15 cellular contexts compared by ENCODE assay signal in genomic region chr1:180227843-180228647, GRCh38. TPM values are rescaled to one million over a fixed set of nuclear protein-coding genes. Genes with fewer than 3 reads are reported as not detected.
A peak's percentile ranks its signal among the peaks of the same experiment; 100 is the strongest.
DNase-seq lines count a peak whose midpoint lies in the region; ATAC-seq and TF ChIP-seq lines count a peak whose summit lies in the region.
"Had no signal": no experiment of that assay in that cellular context is flagged by ENCODE, and none has a peak within 500 bp of the region (broad histone marks: within the 10 kb centered on the region; RNA-seq: fewer than 3 reads in every experiment).

No MANE protein-coding gene starts in this region.

- H3K27me3 ChIP-seq in PC-3 (ENCODE audit: low read length) (peaks cover 45% of the 10 kb centered on the region), endocrine pancreas (ENCODE audit: control insufficient read depth, insufficient read depth, low read length) (peaks cover 16% of the 10 kb centered on the region)

- no peak overlapping the region for H3K27ac Mint-ChIP-seq in activated naive CD4-positive, alpha-beta T cell treated with anti-CD3 and anti-CD28 coated beads for 36 hours
- H3K27ac Mint-ChIP-seq in stimulated activated naive B cell treated with anti-CD40 and anti-IgM and Interleukin-4, amounts not matched to agents 10 μg/mL and 1 μg/mL and 100 μg/mL, for 72 hours: peak overlapping the region; percentile 82

- H3K36me3 ChIP-seq in PC-3 (ENCODE audit: low read depth, low read length) (no peaks in the 10 kb centered on the region), endocrine pancreas (ENCODE audit: control insufficient read depth, insufficient read depth, low read length) (no peaks in the 10 kb centered on the region)

- H3K9ac ChIP-seq in PC-3 (ENCODE audit: low read length): no peak overlapping the region
- H3K9ac ChIP-seq in endocrine pancreas (ENCODE audit: control insufficient read depth, insufficient read depth, low read length): peak overlapping the region; percentile 31

- H2AFZ ChIP-seq in PC-3 (ENCODE audit: low read length): no peak overlapping the region

- H3K9me3 ChIP-seq in PC-3 (ENCODE audit: low read length) (no peaks in the 10 kb centered on the region), endocrine pancreas (ENCODE audit: control insufficient read depth, low read length) (no peaks in the 10 kb centered on the region)

- no peaks in the 10 kb centered on the region for H3K36me3 Mint-ChIP-seq in activated naive CD4-positive, alpha-beta T cell treated with anti-CD3 and anti-CD28 coated beads for 36 hours (ENCODE audit: low read depth)
- no peaks in the 10 kb centered on the region for H3K36me3 Mint-ChIP-seq in stimulated activated naive B cell treated with anti-CD40 and anti-IgM and Interleukin-4, amounts not matched to agents 10 μg/mL and 1 μg/mL and 100 μg/mL, for 72 hours

- CTCF ChIA-PET in activated naive CD4-positive, alpha-beta T cell treated with anti-CD3 and anti-CD28 coated beads for 36 hours (lab: Charles Lee): no interaction called here
- CTCF ChIA-PET in PC-3 (lab: Charles Lee): no interaction called here

- POLR2A ChIA-PET in PC-3 (lab: Charles Lee; ENCODE audit: unreplicated experiment): no interaction called here

- no peaks in the 10 kb centered on the region for H3K79me2 ChIP-seq in PC-3 (ENCODE audit: low read length)

- intact Hi-C loops in activated naive CD4-positive, alpha-beta T cell treated with anti-CD3 and anti-CD28 coated beads for 36 hours (cut with micrococcal nuclease): loop anchor here (1.0 to 10.0 kb wide), 2 partner anchors 8 to 1083 kb away; no protein-coding TSS in a partner anchor
- intact Hi-C loops in PC-3 (cut with micrococcal nuclease): no loop called here

- no peak overlapping the region for H3K27ac ChIP-seq in PC-3 (ENCODE audit: low read length)

- no peak for ATAC-seq in PC-3
- no peak for ATAC-seq in stimulated activated naive B cell treated with anti-CD40 and anti-IgM and Interleukin-4, amounts not matched to agents 10 μg/mL and 1 μg/mL and 100 μg/mL, for 72 hours (replicated peaks)
- no peak for ATAC-seq in GM21786 (IDR thresholded peaks at IDR 0.05; ENCODE audit: unreplicated experiment)

- H3K4me3 ChIP-seq in PC-3 (ENCODE audit: low read length): no peak overlapping the region
- H3K4me3 ChIP-seq in endocrine pancreas (ENCODE audit: control insufficient read depth, insufficient read depth, low read length): no peak overlapping the region

- no peaks in the 10 kb centered on the region for H3F3A ChIP-seq in PC-3 (ENCODE audit: low read length, unreplicated experiment)

- H3K4me1 Mint-ChIP-seq in activated naive CD4-positive, alpha-beta T cell treated with anti-CD3 and anti-CD28 coated beads for 36 hours (ENCODE audit: low read depth): peaks cover 15% of the 10 kb centered on the region
- peaks cover 11 to 39% of the 10 kb centered on the region in 2 donors for H3K4me1 Mint-ChIP-seq in stimulated activated naive B cell treated with anti-CD40 and anti-IgM and Interleukin-4, amounts not matched to agents 10 μg/mL and 1 μg/mL and 100 μg/mL, for 72 hours

- peak overlapping the region; percentile 84; the same call in 1 of the 2 replicates for H3K4me2 ChIP-seq in PC-3 (ENCODE audit: low read length)

- DNase-seq in activated naive CD4-positive, alpha-beta T cell treated with anti-CD3 and anti-CD28 coated beads for 36 hours: no peak
- no peak for DNase-seq in activated naive CD4-positive, alpha-beta T cell treated with Interleukin-2 at 50 U/mL for 16 hours
- DNase-seq in PC-3: no peak
- DNase-seq in stimulated activated naive B cell treated with anti-CD40 and anti-IgM and Interleukin-4, amounts not matched to agents 10 μg/mL and 1 μg/mL and 100 μg/mL, for 72 hours: no peak
- no peak for DNase-seq in AG20443 (ENCODE audit: low spot score)
- no peak for DNase-seq in SW 1271 (lab: John Stamatoyannopoulos, UW)
- DNase-seq: activated CD4-positive, alpha-beta T cell treated with anti-CD3 and anti-CD28 coated beads, Interleukin-2, amount 50 U/mL, for 4 hours; amygdala; IMR-90; NCI-H1436 treated with DMSO at 0.1 percent for 48 hours; NCI-H446 had no signal

- H3K4me1 ChIP-seq in PC-3 (ENCODE audit: insufficient read depth, low read length) (peaks cover 14% of the 10 kb centered on the region), endocrine pancreas (ENCODE audit: control insufficient read depth, insufficient read depth, low read length) (no peaks in the 10 kb centered on the region)

- H3K9me3 Mint-ChIP-seq in activated naive CD4-positive, alpha-beta T cell treated with anti-CD3 and anti-CD28 coated beads for 36 hours: no peaks in the 10 kb centered on the region
- no peaks in the 10 kb centered on the region for H3K9me3 Mint-ChIP-seq in stimulated activated naive B cell treated with anti-CD40 and anti-IgM and Interleukin-4, amounts not matched to agents 10 μg/mL and 1 μg/mL and 100 μg/mL, for 72 hours

- TF ChIP-seq CTCF in PC-3 (conservative IDR thresholded peaks at IDR 0.05; ENCODE audit: low read depth, low read length): no peak

- no peaks in the 10 kb centered on the region for H4K20me1 ChIP-seq in PC-3 (ENCODE audit: low read length)

- H3K27me3 Mint-ChIP-seq in activated naive CD4-positive, alpha-beta T cell treated with anti-CD3 and anti-CD28 coated beads for 36 hours (ENCODE audit: low read depth): peaks cover 62% of the 10 kb centered on the region
- H3K27me3 Mint-ChIP-seq in stimulated activated naive B cell treated with anti-CD40 and anti-IgM and Interleukin-4, amounts not matched to agents 10 μg/mL and 1 μg/mL and 100 μg/mL, for 72 hours: peaks cover 55 to 82% of the 10 kb centered on the region in 2 donors

- H3K9me2 ChIP-seq in PC-3 (replicated peaks; ENCODE audit: low read length): no peaks in the 10 kb centered on the region

- no TSS peak for BruUV-seq in PC-3 (replicated peaks; lab: Mats Ljungman, UMichigan)

- H3K4me3 Mint-ChIP-seq in activated naive CD4-positive, alpha-beta T cell treated with anti-CD3 and anti-CD28 coated beads for 36 hours: peak overlapping the region; percentile 57
- H3K4me3 Mint-ChIP-seq in stimulated activated naive B cell treated with anti-CD40 and anti-IgM and Interleukin-4, amounts not matched to agents 10 μg/mL and 1 μg/mL and 100 μg/mL, for 72 hours: no peak overlapping the region

RNA-seq across cellular contexts. Expression of gene LHX4, which starts 2.0 kb away (rescaled TPM):
- not detected for total RNA-seq in activated naive CD4-positive, alpha-beta T cell treated with anti-CD3 and anti-CD28 coated beads for 36 hours
- total RNA-seq in PC-3 (2014; rRNA removed): 0.04 TPM in 1 of 2 replicates, not detected in the other
- total RNA-seq: dermis microvascular lymphatic vessel endothelial cell, urinary bladder had no signal
